In the genomic region with DNA sequence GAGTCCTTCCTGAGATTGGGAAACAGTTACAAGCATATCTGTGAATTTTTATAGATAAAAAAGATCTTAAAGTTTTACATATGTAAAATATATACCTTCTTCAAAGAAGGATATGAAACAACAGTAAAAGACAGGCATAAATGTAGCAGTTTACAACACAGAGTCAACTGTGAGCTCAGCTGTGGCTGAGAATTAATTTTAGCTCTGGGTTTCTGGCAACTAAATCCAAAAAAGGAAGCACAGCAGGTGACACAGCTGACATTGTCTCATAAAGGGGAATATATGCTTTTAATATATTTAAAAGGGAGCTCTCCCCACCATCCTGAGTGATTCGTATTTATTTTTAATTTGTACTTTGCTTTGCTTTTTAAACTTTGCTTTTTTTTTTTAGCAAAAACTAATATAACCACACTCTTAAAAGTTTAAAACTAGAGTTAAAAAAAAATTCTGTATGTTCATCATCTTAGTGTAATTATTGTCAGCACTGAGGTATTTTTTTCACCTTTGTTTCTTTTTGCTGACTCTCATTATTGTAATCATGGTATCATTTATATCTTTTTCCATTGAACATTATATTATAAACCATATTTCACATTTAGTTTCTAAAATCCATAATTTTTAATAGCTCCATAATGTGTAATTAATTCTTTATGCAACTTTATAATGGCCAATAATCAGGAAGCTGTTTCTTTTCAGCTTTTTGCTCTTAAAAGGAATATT, we compare ENCODE assay signal across 1 cellular context.
A peak's percentile ranks its signal among the peaks of the same experiment; 100 is the strongest.
TF ChIP-seq lines count a peak whose summit lies in the region.

No MANE protein-coding gene starts in this region.

TF ChIP-seq in GM12878, 131 proteins besides CTCF, POLR2A, EP300 and RAD21 (continued from another document):
- TF ChIP-seq SRF (IDR thresholded peaks at IDR 0.05; ENCODE audit: low read depth in 2 of 2, low read length in 2 of 2) = 0 out of 4 replicates have a peak, but pooled peaks of 1 of the 2 experiments have one; percentile 24
- TF ChIP-seq TCF12 (IDR thresholded peaks at IDR 0.05; ENCODE audit: low read depth, low read length) = no peak
- TF ChIP-seq, protein P1, sequence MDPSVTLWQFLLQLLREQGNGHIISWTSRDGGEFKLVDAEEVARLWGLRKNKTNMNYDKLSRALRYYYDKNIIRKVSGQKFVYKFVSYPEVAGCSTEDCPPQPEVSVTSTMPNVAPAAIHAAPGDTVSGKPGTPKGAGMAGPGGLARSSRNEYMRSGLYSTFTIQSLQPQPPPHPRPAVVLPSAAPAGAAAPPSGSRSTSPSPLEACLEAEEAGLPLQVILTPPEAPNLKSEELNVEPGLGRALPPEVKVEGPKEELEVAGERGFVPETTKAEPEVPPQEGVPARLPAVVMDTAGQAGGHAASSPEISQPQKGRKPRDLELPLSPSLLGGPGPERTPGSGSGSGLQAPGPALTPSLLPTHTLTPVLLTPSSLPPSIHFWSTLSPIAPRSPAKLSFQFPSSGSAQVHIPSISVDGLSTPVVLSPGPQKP (IDR thresholded peaks at IDR 0.05; ENCODE audit: low read depth, low read length) = no peak
- no peak for TF ChIP-seq SMAD5 (IDR thresholded peaks at IDR 0.05; ENCODE audit: low read depth)
